Comparison of ENCODE assay signal across 5 cellular contexts in the genomic region with DNA sequence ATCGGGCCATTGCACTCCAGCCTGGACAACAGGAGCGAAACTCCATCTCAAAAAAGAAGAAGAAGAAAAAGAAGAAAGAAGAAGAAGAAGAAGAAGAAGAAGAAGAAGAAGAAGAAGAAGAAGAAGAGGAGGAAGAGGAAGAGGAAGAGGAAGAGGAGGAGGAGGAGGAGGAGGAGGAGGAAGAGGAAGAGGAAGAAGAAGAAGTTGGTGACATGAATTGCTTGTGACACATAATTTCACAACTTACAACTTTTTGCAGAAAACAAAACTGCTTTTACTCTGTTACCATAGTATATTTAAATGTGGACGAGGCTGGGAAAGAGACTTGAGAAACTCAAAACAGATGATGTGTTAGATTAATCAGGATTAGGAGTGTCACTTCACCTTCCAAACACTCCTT. TPM values are rescaled to one million over a fixed set of nuclear protein-coding genes. Genes with fewer than 3 reads are reported as not detected.
"Had no signal": no experiment of that assay in that cellular context is flagged by ENCODE, and none has a peak within 500 bp of the region (broad histone marks: within the 10 kb centered on the region; RNA-seq: fewer than 3 reads in every experiment).

No MANE protein-coding gene starts in this region.

RNA-seq across cellular contexts. Expression of a gene that starts 5.5 kb away (rescaled TPM):
- total RNA-seq: activated CD4-positive, alpha-beta T cell treated with anti-CD3 and anti-CD28 coated beads for 36 hours; activated naive CD8-positive, alpha-beta T cell treated with anti-CD3 and anti-CD28 coated beads, Interleukin-2, amount 10 ng/mL, durations not matched to agents 7 days and 5 days; activated T-helper 2 cell treated with anti-CD3 and anti-CD28 coated beads, Interferon-gamma antibody, Interleukin-2, Interleukin-4, amounts not matched to agents 10 μg/mL and 5 μg/mL and 100 μg/mL, durations not matched to agents 14 hours and 24 hours and 36 hours; chondrocyte; PC-3 had no signal
